In the genomic region with DNA sequence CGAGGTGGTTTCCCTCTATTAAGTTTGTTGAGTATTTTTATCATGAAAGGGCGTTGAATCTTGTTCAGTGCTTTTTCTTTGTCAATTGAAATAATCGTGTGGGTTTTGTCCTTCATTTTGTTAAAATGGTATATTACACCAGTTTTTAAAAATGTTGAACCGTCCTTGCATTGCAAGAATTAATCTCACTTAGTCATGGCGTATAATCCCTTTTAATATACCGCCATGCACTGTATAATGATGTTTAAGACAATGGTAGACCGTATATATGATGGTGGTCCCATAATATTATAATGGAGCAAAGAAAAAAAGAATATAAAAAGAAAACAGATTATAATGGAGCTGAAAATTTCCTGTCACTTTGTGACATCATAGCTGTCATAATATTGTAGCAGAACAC, we compare ENCODE assay signal across 28 cellular contexts. TPM values are rescaled to one million over a fixed set of nuclear protein-coding genes. Genes with fewer than 3 reads are reported as not detected.
DNase-seq lines count a peak whose midpoint lies in the region; ATAC-seq, FAIRE-seq and TF ChIP-seq lines count a peak whose summit lies in the region.
"Had no signal": no experiment of that assay in that cellular context is flagged by ENCODE, and none has a peak within 500 bp of the region (broad histone marks: within the 10 kb centered on the region; RNA-seq: fewer than 3 reads in every experiment).

No MANE protein-coding gene starts in this region.

- H3K9me3 ChIP-seq in GM23248 (ENCODE audit: low read depth) (no peaks in the 10 kb centered on the region), K562 (replicated peaks; ENCODE audit: control insufficient read depth, insufficient read depth, low read depth, low read length) (peaks cover 2% of the 10 kb centered on the region; the same call in 1 of the 2 replicates)
- H3K9me3 ChIP-seq: BE2C had no signal

- H3F3A ChIP-seq in GM23248 (ENCODE audit: insufficient read depth): no peaks in the 10 kb centered on the region

- H3K36me3 ChIP-seq in GM23248 (ENCODE audit: low read depth) (peaks cover 11% of the 10 kb centered on the region; the same call in 1 of the 2 replicates), K562 (ENCODE audit: control insufficient read depth, insufficient read depth, low read length) (peaks cover 20% of the 10 kb centered on the region; the same call in 2 of the 3 replicates)
- H3K36me3 ChIP-seq: BE2C had no signal

- TF ChIP-seq POLR2A in K562 (conservative IDR thresholded peaks at IDR 0.05): no peak

- WGBS in GM23248 (ENCODE audit: low coverage in 1 of 2, low lambda C conversion rate in 2 of 2, missing lambda C conversion rate in 2 of 2), 2 experiments: 96 to 98% methylated on average over 7 of the region's 7 CpGs
- 93% methylated on average over 7 of the region's 7 CpGs for WGBS in K562 (ENCODE audit: insufficient coverage, low coverage, missing lambda C conversion rate)

- H4K20me1 ChIP-seq in GM23248 (ENCODE audit: insufficient read depth): no peaks in the 10 kb centered on the region
- H4K20me1 ChIP-seq in K562 (replicated peaks; ENCODE audit: control insufficient read depth, insufficient read depth, low read length): no peaks in the 10 kb centered on the region
- H4K20me1 ChIP-seq: BLaER1 had no signal

- no peaks in the 10 kb centered on the region for H3K9me1 ChIP-seq in K562 (ENCODE audit: control insufficient read depth, insufficient read depth, low read length)

- H3K9me3 Mint-ChIP-seq in progenitor cell of endocrine pancreas (ENCODE audit: low read depth): peaks cover 53% of the 10 kb centered on the region

- ATAC-seq in K562 (no peak), HG02970 (IDR thresholded peaks at IDR 0.05; ENCODE audit: low FRiP score, unreplicated experiment) (no peak)
- ATAC-seq: GM12878 had no signal

- POLR2A ChIA-PET in K562 (lab: Yijun Ruan, JAX): no interaction called here

- no peak for TF ChIP-seq EP300 in K562 (IDR thresholded peaks at IDR 0.05; ENCODE audit: low read length)

- no peaks in the 10 kb centered on the region for H3K9me2 ChIP-seq in GM23248 (ENCODE audit: insufficient read depth)

- H3K4me1 ChIP-seq in GM23248 (ENCODE audit: insufficient read depth) (no peaks in the 10 kb centered on the region), K562 (replicated peaks in 1 of 2; ENCODE audit: control insufficient read depth in 2 of 2, insufficient read depth in 2 of 2, low read length in 2 of 2) (no peaks in the 10 kb centered on the region; a peak in 1 of 5 replicates)
- H3K4me1 ChIP-seq: BE2C had no signal

- H3K9ac ChIP-seq in GM23248: no peak overlapping the region
- no peak overlapping the region for H3K9ac ChIP-seq in K562 (ENCODE audit: insufficient read depth in 1 of 2, low read depth in 2 of 2, low read length in 2 of 2)
- H3K9ac ChIP-seq: BLaER1 had no signal

- H3K27me3 ChIP-seq in GM23248 (replicated peaks; ENCODE audit: insufficient read depth): no peaks in the 10 kb centered on the region
- no peaks in the 10 kb centered on the region for H3K27me3 ChIP-seq in K562 (ENCODE audit: control insufficient read depth in 2 of 2, insufficient read depth in 2 of 2, low read length in 2 of 2)
- H3K27me3 ChIP-seq: BE2C, BLaER1 had no signal

- BruUV-seq in K562 (replicated peaks; lab: Mats Ljungman, UMichigan): no TSS peak

- no peak overlapping the region for H3K27ac Mint-ChIP-seq in progenitor cell of endocrine pancreas
- H3K27ac Mint-ChIP-seq: CD4-positive, alpha-beta memory T cell; CD4-positive, CD25-positive, alpha-beta regulatory T cell; CD8-positive, alpha-beta memory T cell had no signal

- H3K4me1 Mint-ChIP-seq in progenitor cell of endocrine pancreas (ENCODE audit: low read depth): peaks cover 1% of the 10 kb centered on the region
- H3K4me1 Mint-ChIP-seq: CD14-positive monocyte had no signal

- no peaks in the 10 kb centered on the region for H3K27me3 Mint-ChIP-seq in progenitor cell of endocrine pancreas
- H3K27me3 Mint-ChIP-seq: CD4-positive, alpha-beta memory T cell; CD4-positive, CD25-positive, alpha-beta regulatory T cell; CD8-positive, alpha-beta memory T cell had no signal

- intact Hi-C loops in K562 (cut with micrococcal nuclease): no loop called here

- no peak for DNase-seq in GM19239 (ENCODE audit: insufficient read length, low spot score)
- peak; percentile 2 for DNase-seq in GM23248
- DNase-seq in K562 (ENCODE audit: extremely low read depth in 1 of 4, low spot score in 3 of 4): no peak
- no peak for DNase-seq in urothelium cell line (ENCODE audit: low spot score)
- DNase-seq in SHP77 treated with DMSO at 0.1 percent for 48 hours (lab: John Stamatoyannopoulos, UW): no peak
- no peak for DNase-seq in progenitor cell of endocrine pancreas (ENCODE audit: low spot score, unreplicated experiment)
- DNase-seq: 8988T; ACHN; BE2C; C1 segment of cervical spinal cord; CD4-positive, alpha-beta memory T cell; CD4-positive, CD25-positive, alpha-beta regulatory T cell; CD8-positive, alpha-beta memory T cell; COR-L47; DMS 273 treated with DMSO at 0.1 percent for 48 hours; DMS153; DMS53; DMS79; DND-41; EL; GDM1 had no signal

- no peak overlapping the region for H3K4me3 Mint-ChIP-seq in progenitor cell of endocrine pancreas (ENCODE audit: low read depth)
- H3K4me3 Mint-ChIP-seq: CD14-positive monocyte; CD4-positive, alpha-beta memory T cell; CD8-positive, alpha-beta memory T cell had no signal

- peaks cover 67% of the 10 kb centered on the region for H3K36me3 Mint-ChIP-seq in progenitor cell of endocrine pancreas (ENCODE audit: insufficient read depth)

- H3K27ac ChIP-seq in GM23248: no peak overlapping the region
- no peak overlapping the region for H3K27ac ChIP-seq in K562 (ENCODE audit: extremely low read depth, low read depth, low read length)
- H3K27ac ChIP-seq: BLaER1 had no signal

- H2AFZ ChIP-seq in GM23248: no peak overlapping the region
- H2AFZ ChIP-seq in K562 (ENCODE audit: low read depth, low read length): no peak overlapping the region

- FAIRE-seq in GM19239 (lab: Jason Lieb, UNC) (peak; percentile 14), K562 (lab: Jason Lieb, UNC) (no peak), urothelium cell line (lab: Jason Lieb, UNC) (peak; percentile 68)
- FAIRE-seq: A204.1, GM12878, GM12892, GM18507 had no signal

- H3K4me2 ChIP-seq in GM23248 (ENCODE audit: unreplicated experiment): no peak overlapping the region
- H3K4me2 ChIP-seq in K562 (ENCODE audit: insufficient read depth, low read length): no peak overlapping the region
- H3K4me2 ChIP-seq: BLaER1 had no signal

- H3K79me2 ChIP-seq in GM23248 (ENCODE audit: insufficient read depth) (no peaks in the 10 kb centered on the region), K562 (ENCODE audit: control insufficient read depth, insufficient read depth, low read length) (no peaks in the 10 kb centered on the region)

- no peak for TF ChIP-seq CTCF in K562 (IDR thresholded peaks at IDR 0.05 in 2 of 3, conservative IDR thresholded peaks at IDR 0.05 in 1 of 3; ENCODE audit: insufficient read depth in 2 of 3, low read depth in 1 of 3, low read length in 3 of 3)
- TF ChIP-seq CTCF in progenitor cell of endocrine pancreas (IDR thresholded peaks at IDR 0.05; ENCODE audit: unreplicated experiment): no peak

- in situ Hi-C loops in GM23248 (cut with MboI) (no loop called here), K562 (cut with MboI) (no loop called here)

- CTCF ChIA-PET in K562 (lab: Yijun Ruan, JAX; ENCODE audit: low intra/inter-chr PET ratio): no interaction called here

- H3K4me3 ChIP-seq in GM23248 (no peak overlapping the region), K562 (no peak overlapping the region)
- H3K4me3 ChIP-seq: BLaER1, GM12878 had no signal

- no peak for TF ChIP-seq RAD21 in K562 (CRISPR knock-in tag; conservative IDR thresholded peaks at IDR 0.05 in 1 of 2, IDR thresholded peaks at IDR 0.05 in 1 of 2)

TF ChIP-seq in K562, 482 proteins besides CTCF, POLR2A, EP300 and RAD21:
- TF ChIP-seq ZNF324 (CRISPR knock-in tag; IDR thresholded peaks at IDR 0.05) (peak; percentile 90), CBX3 (IDR thresholded peaks at IDR 0.05; ENCODE audit: borderline replicate concordance in 1 of 2, low read length in 2 of 2) (0 out of 3 replicates have a peak, but pooled peaks of 1 of the 2 experiments have one; percentile 68)
- TF ChIP-seq, protein P1, sequence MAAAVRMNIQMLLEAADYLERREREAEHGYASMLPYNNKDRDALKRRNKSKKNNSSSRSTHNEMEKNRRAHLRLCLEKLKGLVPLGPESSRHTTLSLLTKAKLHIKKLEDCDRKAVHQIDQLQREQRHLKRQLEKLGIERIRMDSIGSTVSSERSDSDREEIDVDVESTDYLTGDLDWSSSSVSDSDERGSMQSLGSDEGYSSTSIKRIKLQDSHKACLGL (CRISPR knock-in tag; IDR thresholded peaks at IDR 0.05; ENCODE audit: borderline replicate concordance, poor library complexity, severe bottlenecking): no peak
TF ChIP-seq in K562: peak in this region for 2.

RNA-seq across cellular contexts. Expression of gene CCDC138, which starts 50.6 kb away (rescaled TPM):
- 2.7 and 4.1 TPM in 2 replicates for total RNA-seq in GM23248 (2014; rRNA removed; shearing (Covaris generic))
- polyA plus RNA-seq in GM23248 (2016; fragmentation: Nextera tagmentation; extraction: Ambion mirVana): 1.8 and 3.2 TPM in 2 replicates
- total RNA-seq in K562 (2011; cell fraction: chromatin; rRNA removed; ENCODE audit: low replicate concordance): 9.8 and 66.1 TPM in 2 replicates
- total RNA-seq in K562 (2011; cell fraction: nucleolus; rRNA removed): 7.7 and 11.2 TPM in 2 replicates
- total RNA-seq in K562 (2011; cell fraction: nucleoplasm; rRNA removed): 16.6 and 17.8 TPM in 2 replicates
- 18.1 and 18.9 TPM in 2 replicates for total RNA-seq in K562 (2014; rRNA removed)
- 36.6 and 40.0 TPM in 2 replicates for total RNA-seq in K562 (2014; rRNA removed; fragmentation: Illumina TruSeq; extraction: Trizol)
- 35.1 and 35.3 TPM in 2 replicates for total RNA-seq in K562 (2015; rRNA removed; fragmentation: Illumina TruSeq; extraction: Trizol)
- 20.1 and 28.4 TPM in 2 replicates for total RNA-seq in K562 (2021)
- polyA plus RNA-seq in K562 (2011; rRNA removed): 12.1 and 18.6 TPM in 2 replicates
- polyA plus RNA-seq in K562 (2011; cell fraction: cytosol; rRNA removed): 2.7 and 4.6 TPM in 2 replicates
- polyA plus RNA-seq in K562 (2011; cell fraction: nucleus; rRNA removed): 6.4 and 7.4 TPM in 2 replicates
- polyA plus RNA-seq in K562 (2012): 12.4 and 15.4 TPM in 2 replicates
- polyA plus RNA-seq in K562 (2014; fragmentation: Illumina TruSeq; extraction: Trizol): 21.9 and 26.7 TPM in 2 replicates
- polyA plus RNA-seq in K562 (2014; fragmentation: Nextera tagmentation; extraction: Ambion mirVana): 10 to 100 TPM; 36.8 to 44.6 TPM
- 17.5 and 18.5 TPM in 2 replicates for polyA plus RNA-seq in K562 (2014; rRNA removed)
- 22.7 and 24.7 TPM in 2 replicates for polyA minus RNA-seq in K562 (2011; rRNA and poly(A)+ RNA removed)
- polyA minus RNA-seq in K562 (2011; cell fraction: cytosol; rRNA and poly(A)+ RNA removed): 6.3 and 10.4 TPM in 2 replicates
- polyA minus RNA-seq in K562 (2011; cell fraction: nucleus; rRNA and poly(A)+ RNA removed): 12.8 and 16.4 TPM in 2 replicates
- 25.0 and 27.3 TPM in 2 replicates for total RNA-seq in progenitor cell of endocrine pancreas
